Comparison of ENCODE assay signal across 8 cellular contexts in the genomic region with DNA sequence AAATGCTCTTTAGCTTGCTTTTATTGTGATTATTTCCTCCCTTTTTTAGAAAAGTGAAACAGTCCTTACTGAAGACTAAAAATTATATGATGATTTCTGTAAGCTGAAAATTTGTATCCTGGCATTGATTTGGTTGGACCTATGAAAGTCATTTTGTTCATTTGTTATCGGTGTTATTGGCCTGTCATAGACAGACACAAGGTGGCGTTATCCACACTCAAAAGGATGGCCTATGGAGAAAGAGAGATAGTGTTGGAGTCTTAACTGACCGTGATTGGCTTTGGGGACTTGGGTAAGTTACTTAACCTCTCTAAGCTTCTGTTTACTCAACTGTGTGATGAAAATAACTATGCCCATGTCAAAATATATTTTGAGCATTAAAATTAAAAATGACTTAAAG.
DNase-seq lines count a peak whose midpoint lies in the region; ATAC-seq lines count a peak whose summit lies in the region.

No MANE protein-coding gene starts in this region.

- no peaks in the 10 kb centered on the region for H3K27me3 ChIP-seq in NT2/D1 (ENCODE audit: insufficient read depth, insufficient read length)

- H3K4me3 ChIP-seq in NT2/D1 (ENCODE audit: insufficient read length, low read depth): no peak overlapping the region

- intact Hi-C loops in left colon (cut with DNase I, micrococcal nuclease): no loop called here

- no peaks in the 10 kb centered on the region for H3K4me1 ChIP-seq in NT2/D1 (ENCODE audit: insufficient read depth, insufficient read length)

- no peak overlapping the region for H3K9ac ChIP-seq in NT2/D1 (ENCODE audit: insufficient read length, low read depth)

- no peaks in the 10 kb centered on the region for H3K36me3 ChIP-seq in NT2/D1 (ENCODE audit: insufficient read depth, insufficient read length, low read length)

- DNase-seq in DMS53 treated with DMSO at 0.1 percent for 48 hours (lab: John Stamatoyannopoulos, UW; ENCODE audit: unreplicated experiment) (peak; percentile 18), NT2/D1 (ENCODE audit: low read depth, low spot score) (peak; percentile 55), fibroblast of gingiva (ENCODE audit: low read depth) (peak; percentile 1), left colon (no peak)
- no peak for DNase-seq in activated effector memory CD4-positive, alpha-beta T cell treated with anti-CD3 and anti-CD28 coated beads, Interleukin-2, amount 50 U/mL, for 16 hours

- peak; percentile 71 for ATAC-seq in HG03432 (IDR thresholded peaks at IDR 0.05; ENCODE audit: unreplicated experiment)
- ATAC-seq in GM19023 (IDR thresholded peaks at IDR 0.05; ENCODE audit: unreplicated experiment): no peak
- no peak for ATAC-seq in left colon
- ATAC-seq in GM19467 (IDR thresholded peaks at IDR 0.05; ENCODE audit: unreplicated experiment): no peak

- no peaks in the 10 kb centered on the region for H3K9me3 ChIP-seq in NT2/D1 (ENCODE audit: insufficient read depth, low read length)

Comparison
In these comparisons a context has a peak if more than half of its experiments do, and no peak if none do; other contexts are left out.
1. DNase-seq: peak in DMS53 treated with DMSO at 0.1 percent for 48 hours (single experiment), NT2/D1 (single experiment) and fibroblast of gingiva (single experiment); none in left colon (0 of 2) and activated effector memory CD4-positive, alpha-beta T cell treated with anti-CD3 and anti-CD28 coated beads, Interleukin-2, amount 50 U/mL, for 16 hours (single experiment).